ENCODE assay signal across 8 cellular contexts in the genomic region with DNA sequence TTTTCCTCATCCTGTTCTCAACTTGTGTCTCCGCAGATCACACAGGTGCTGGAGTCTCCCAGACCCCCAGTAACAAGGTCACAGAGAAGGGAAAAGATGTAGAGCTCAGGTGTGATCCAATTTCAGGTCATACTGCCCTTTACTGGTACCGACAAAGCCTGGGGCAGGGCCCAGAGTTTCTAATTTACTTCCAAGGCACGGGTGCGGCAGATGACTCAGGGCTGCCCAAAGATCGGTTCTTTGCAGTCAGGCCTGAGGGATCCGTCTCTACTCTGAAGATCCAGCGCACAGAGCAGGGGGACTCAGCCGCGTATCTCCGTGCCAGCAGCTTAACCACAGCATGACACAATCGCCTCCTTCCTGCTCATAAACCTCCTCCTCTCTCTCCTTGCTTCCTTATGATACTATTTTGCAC.
DNase-seq lines count a peak whose midpoint lies in the region; TF ChIP-seq lines count a peak whose summit lies in the region.

No MANE protein-coding gene starts in this region.

- peaks cover 17% of the 10 kb centered on the region for H3K4me1 Mint-ChIP-seq in nephron progenitor cell

- no peak overlapping the region for H3K27ac ChIP-seq in tibial artery

- no peaks in the 10 kb centered on the region for H3K9me3 Mint-ChIP-seq in nephron progenitor cell

- no peak overlapping the region for H3K4me3 ChIP-seq in tibial artery

- no peaks in the 10 kb centered on the region for H3K27me3 ChIP-seq in tibial artery

- H3K4me1 ChIP-seq in tibial artery = no peaks in the 10 kb centered on the region

- intact Hi-C loops in tibial artery (cut with DNase I; ENCODE audit: low total_unique reads) = no loop called here

- in situ Hi-C loops in KBM-7 (cut with MboI; ENCODE audit: low pct_unique_long_range_greater_than_20kb, low sequenced_read_pairs) = no loop called here

- no peaks in the 10 kb centered on the region for H3K9me3 ChIP-seq in tibial artery

- TF ChIP-seq CTCF in tibial artery (IDR thresholded peaks at IDR 0.05) = no peak
- no peak for TF ChIP-seq CTCF in nephron progenitor cell (IDR thresholded peaks at IDR 0.05)

- no peak overlapping the region for H3K4me3 Mint-ChIP-seq in nephron progenitor cell

- no peaks in the 10 kb centered on the region for H3K36me3 Mint-ChIP-seq in nephron progenitor cell (ENCODE audit: low read depth)

- H3K27ac Mint-ChIP-seq in nephron progenitor cell = no peak overlapping the region

- DNase-seq in GM04504 (ENCODE audit: low read depth) (peak; percentile 85), KBM-7 (peak; percentile 95), myocyte (ENCODE audit: low read depth) (peak; percentile 88), midbrain (lab: John Stamatoyannopoulos, UW) (no peak), tibial artery (no peak), nephron progenitor cell (no peak)
- peak; percentile 40 for DNase-seq in activated T-cell treated with anti-CD3 and anti-CD28 coated beads, Interleukin-2, amount 50 U/mL, for 1 hour
- DNase-seq in NK-92 treated with Interleukin-12 subunit alpha and Interleukin-12 subunit beta, amount 100 ng/mL, for 24 hours (lab: John Stamatoyannopoulos, UW) = no peak

- no peaks in the 10 kb centered on the region for H3K36me3 ChIP-seq in tibial artery

- peaks cover 22% of the 10 kb centered on the region for H3K27me3 Mint-ChIP-seq in nephron progenitor cell (ENCODE audit: low read depth, poor library complexity)

Comparison
In these comparisons a context has a peak if more than half of its experiments do, and no peak if none do; other contexts are left out.
1. DNase-seq: peak in GM04504 (single experiment), KBM-7 (single experiment), activated T-cell treated with anti-CD3 and anti-CD28 coated beads, Interleukin-2, amount 50 U/mL, for 1 hour (single experiment) and myocyte (single experiment); none in NK-92 treated with Interleukin-12 subunit alpha and Interleukin-12 subunit beta, amount 100 ng/mL, for 24 hours (single experiment), midbrain (single experiment), tibial artery (0 of 2) and nephron progenitor cell (single experiment).